In the genomic region with DNA sequence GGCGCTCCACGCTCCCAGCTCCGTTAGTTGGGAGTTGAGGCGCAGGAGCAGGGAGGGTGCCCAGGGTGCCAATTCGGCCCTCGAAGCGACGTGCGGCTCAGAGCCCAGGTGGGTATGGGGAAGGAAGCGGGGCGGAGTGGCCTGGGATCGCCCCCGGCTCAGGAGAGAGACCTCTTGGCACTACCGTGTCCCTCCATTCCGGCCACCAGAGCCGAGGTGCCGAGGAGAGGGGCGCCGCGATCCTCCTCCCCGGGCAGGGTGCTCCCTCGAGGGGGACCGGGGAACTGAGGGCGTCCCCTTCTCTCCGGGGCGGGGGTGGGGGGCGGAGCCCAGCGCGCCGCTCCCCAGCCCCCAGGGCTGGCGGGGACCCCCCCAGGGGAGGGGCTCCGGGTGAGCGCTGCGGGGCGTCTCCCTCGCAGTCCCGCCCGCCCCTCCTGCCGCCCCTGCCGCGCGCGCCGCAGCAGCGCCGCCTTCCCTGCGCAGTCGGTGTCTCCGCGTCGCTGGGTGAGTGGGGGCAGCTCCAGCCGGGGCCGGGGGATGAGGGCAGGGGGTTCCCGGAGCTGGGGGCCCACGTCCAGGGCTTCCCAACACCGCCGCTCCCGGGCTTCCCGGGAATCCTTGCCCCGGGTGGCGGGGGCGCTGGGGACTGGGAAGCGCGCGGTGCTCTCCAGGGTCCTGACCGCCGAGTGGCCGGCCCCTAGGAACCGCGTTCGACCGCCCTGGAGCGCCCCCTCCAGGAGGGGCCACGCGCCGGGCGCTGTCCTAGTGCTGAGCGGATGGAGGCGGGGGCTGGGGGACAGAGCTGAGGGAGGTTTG, we compare ENCODE assay signal across 8 cellular contexts. TPM values are rescaled to one million over a fixed set of nuclear protein-coding genes. Genes with fewer than 3 reads are reported as not detected.
A peak's percentile ranks its signal among the peaks of the same experiment; 100 is the strongest.
DNase-seq lines count a peak whose midpoint lies in the region; ATAC-seq, FAIRE-seq and TF ChIP-seq lines count a peak whose summit lies in the region.

A gene (plus strand): TSS at position 480 of the 816 bp plus-strand sequence. CDS start 2,408 bp downstream, outside the sequence.

- H3K27me3 Mint-ChIP-seq in stimulated activated naive CD8-positive, alpha-beta T cell treated with anti-CD3 and anti-CD28 coated beads, Interleukin-15, amount 100 ng/mL, for 72 hours, result peaks cover 96% of the 10 kb centered on the region

- H3K27ac ChIP-seq in body of pancreas (no peak within 1 kb of the TSS), keratinocyte (ENCODE audit: control insufficient read depth, insufficient read depth, low read length) (no peak within 1 kb of the TSS)

- H3K9me3 Mint-ChIP-seq in stimulated activated naive CD8-positive, alpha-beta T cell treated with anti-CD3 and anti-CD28 coated beads, Interleukin-15, amount 100 ng/mL, for 72 hours, result no peaks in the 10 kb centered on the region

- H3K36me3 ChIP-seq in body of pancreas (replicated peaks in 1 of 2; ENCODE audit: insufficient read depth in 1 of 2, low read depth in 2 of 2) (no peaks in the 10 kb centered on the region), keratinocyte (ENCODE audit: control insufficient read depth in 2 of 2, extremely low read depth in 1 of 2, insufficient read depth in 2 of 2, low read length in 2 of 2) (no peaks in the 10 kb centered on the region)

- intact Hi-C loops in body of pancreas (cut with DNase I), result no loop called here

- H3K4me1 ChIP-seq in body of pancreas, result peaks cover 21% of the 10 kb centered on the region
- H3K4me1 ChIP-seq in keratinocyte (ENCODE audit: control insufficient read depth, extremely low read depth, insufficient read depth, low read length), result no peaks in the 10 kb centered on the region

- peaks cover 4% of the 10 kb centered on the region for H4K20me1 ChIP-seq in keratinocyte (ENCODE audit: control insufficient read depth, extremely low read depth, insufficient read depth, low read length)

- peak within 1 kb of the TSS in 1 of 2 donors; percentile 45 for H3K27ac Mint-ChIP-seq in stimulated activated naive CD8-positive, alpha-beta T cell treated with anti-CD3 and anti-CD28 coated beads, Interleukin-15, amount 100 ng/mL, for 72 hours

- WGBS in body of pancreas, 2 donors, result 0 to 2% methylated on average over 7 to 50 of the region's 79 CpGs

- H3K4me3 Mint-ChIP-seq in stimulated activated naive CD8-positive, alpha-beta T cell treated with anti-CD3 and anti-CD28 coated beads, Interleukin-15, amount 100 ng/mL, for 72 hours, result peak within 1 kb of the TSS; percentile 33 to 58

- FAIRE-seq in keratinocyte (lab: Jason Lieb, UNC), result no peak

- H3K4me1 Mint-ChIP-seq in stimulated activated naive CD8-positive, alpha-beta T cell treated with anti-CD3 and anti-CD28 coated beads, Interleukin-15, amount 100 ng/mL, for 72 hours, result peaks cover 9% of the 10 kb centered on the region

- no peaks in the 10 kb centered on the region for H3K79me2 ChIP-seq in keratinocyte (ENCODE audit: control insufficient read depth, insufficient read depth, low read length)

- peaks cover 0 to 14% of the 10 kb centered on the region in 2 donors for H3K27me3 ChIP-seq in body of pancreas
- H3K27me3 ChIP-seq in keratinocyte (ENCODE audit: control insufficient read depth, extremely low read depth, insufficient read depth, low read length), result peaks cover 45% of the 10 kb centered on the region

- H3K4me3 ChIP-seq in body of pancreas (no peak within 1 kb of the TSS), keratinocyte (ENCODE audit: control insufficient read depth in 2 of 3, extremely low read depth in 1 of 3, insufficient read depth in 2 of 3, low read depth in 1 of 3, low read length in 3 of 3) (no peak within 1 kb of the TSS)

- no peaks in the 10 kb centered on the region for H3K9me1 ChIP-seq in keratinocyte (ENCODE audit: control insufficient read depth, extremely low read depth, insufficient read depth, low read length)

- TF ChIP-seq CTCF in body of pancreas (IDR thresholded peaks at IDR 0.05), result peak; percentile 29 to 60 (median 47)
- TF ChIP-seq CTCF in keratinocyte (optimal IDR thresholded peaks at IDR 0.05 in 1 of 3, IDR thresholded peaks at IDR 0.05 in 1 of 3, conservative IDR thresholded peaks at IDR 0.05 in 1 of 3; ENCODE audit: extremely low read depth in 1 of 3, insufficient read depth in 2 of 3, low read length in 3 of 3), result peak; percentile 56 to 82 (median 71)

- no peak within 1 kb of the TSS for H3K9ac ChIP-seq in keratinocyte (ENCODE audit: control insufficient read depth, extremely low read depth, insufficient read depth, low read length)

- TF ChIP-seq POLR2A in body of pancreas (IDR thresholded peaks at IDR 0.05), result no peak

- peak; percentile 76 for ATAC-seq in body of pancreas
- peak; percentile 80 for ATAC-seq in stimulated activated naive CD8-positive, alpha-beta T cell treated with anti-CD3 and anti-CD28 coated beads, Interleukin-15, amount 100 ng/mL, for 72 hours
- ATAC-seq in HG03460 (IDR thresholded peaks at IDR 0.05; ENCODE audit: unreplicated experiment), result no peak

- H2AFZ ChIP-seq in keratinocyte (ENCODE audit: control insufficient read depth, low read length), result no peak within 1 kb of the TSS

- DNase-seq in activated effector memory CD4-positive, alpha-beta T cell treated with anti-CD3 and anti-CD28 coated beads, Interleukin-2, amount 50 U/mL, for 16 hours, result peak; percentile 68
- DNase-seq in activated effector memory CD4-positive, alpha-beta T cell treated with Interleukin-2 at 50 U/mL for 16 hours, result no peak
- DNase-seq in NOMO-1 treated with dmso at 0.1 percent for 144 hours (lab: John Stamatoyannopoulos, UW; ENCODE audit: unreplicated experiment), result peak; percentile 11
- peak; percentile 63 to 78 (median 66) for DNase-seq in body of pancreas
- no peak for DNase-seq in keratinocyte (ENCODE audit: low read depth, low spot score)
- DNase-seq in stimulated activated naive CD8-positive, alpha-beta T cell treated with anti-CD3 and anti-CD28 coated beads, Interleukin-15, amount 100 ng/mL, for 72 hours, result peak; percentile 45 to 47
- no peak for DNase-seq in NCI-H446 treated with DMSO at 0.1 percent for 48 hours (lab: John Stamatoyannopoulos, UW)

- dilution Hi-C loops in keratinocyte (cut with MboI; ENCODE audit: extremely low pct_ligation_motif_present, low sequenced_read_pairs), result no loop called here

- H3K4me2 ChIP-seq in keratinocyte (ENCODE audit: control insufficient read depth, extremely low read depth, insufficient read depth, low read depth, low read length), result no peak within 1 kb of the TSS

- no peaks in the 10 kb centered on the region for H3K9me3 ChIP-seq in body of pancreas
- H3K9me3 ChIP-seq in keratinocyte (ENCODE audit: control insufficient read depth, low read depth, low read length), result no peaks in the 10 kb centered on the region

RNA-seq across cellular contexts. Expression of the gene that starts here (rescaled TPM):
- not detected for total RNA-seq in body of pancreas
- not detected in 3 replicates for polyA plus RNA-seq in keratinocyte
- polyA plus RNA-seq in keratinocyte (2011; ENCODE audit: low read depth), result not detected
- polyA plus RNA-seq in keratinocyte (2011; cell fraction: cytosol; rRNA removed), result not detected in 2 replicates
- polyA plus RNA-seq in keratinocyte (2011; cell fraction: nucleus; rRNA removed), result not detected in 2 replicates
- 0.44 and 1.1 TPM in 2 replicates for polyA plus RNA-seq in keratinocyte (2012; ENCODE audit: low replicate concordance)
- not detected in 3 replicates for polyA minus RNA-seq in keratinocyte
- polyA minus RNA-seq in keratinocyte (2011; cell fraction: cytosol; rRNA and poly(A)+ RNA removed), result not detected
- polyA minus RNA-seq in keratinocyte (2011; cell fraction: nucleus; rRNA and poly(A)+ RNA removed), result not detected in 2 replicates

Comparison
In these comparisons a context has a peak if more than half of its experiments do, and no peak if none do; other contexts are left out.
1. DNase-seq: peak in activated effector memory CD4-positive, alpha-beta T cell treated with anti-CD3 and anti-CD28 coated beads, Interleukin-2, amount 50 U/mL, for 16 hours (single experiment), NOMO-1 treated with dmso at 0.1 percent for 144 hours (single experiment) and stimulated activated naive CD8-positive, alpha-beta T cell treated with anti-CD3 and anti-CD28 coated beads, Interleukin-15, amount 100 ng/mL, for 72 hours (2 of 2); none in activated effector memory CD4-positive, alpha-beta T cell treated with Interleukin-2 at 50 U/mL for 16 hours (single experiment), keratinocyte (single experiment) and NCI-H446 treated with DMSO at 0.1 percent for 48 hours (single experiment).
2. Peak in DNase-seq and ATAC-seq in body of pancreas; RNA of the gene not detected or under 1 TPM.